ENCODE assay signal across 8 cellular contexts in the genomic region with DNA sequence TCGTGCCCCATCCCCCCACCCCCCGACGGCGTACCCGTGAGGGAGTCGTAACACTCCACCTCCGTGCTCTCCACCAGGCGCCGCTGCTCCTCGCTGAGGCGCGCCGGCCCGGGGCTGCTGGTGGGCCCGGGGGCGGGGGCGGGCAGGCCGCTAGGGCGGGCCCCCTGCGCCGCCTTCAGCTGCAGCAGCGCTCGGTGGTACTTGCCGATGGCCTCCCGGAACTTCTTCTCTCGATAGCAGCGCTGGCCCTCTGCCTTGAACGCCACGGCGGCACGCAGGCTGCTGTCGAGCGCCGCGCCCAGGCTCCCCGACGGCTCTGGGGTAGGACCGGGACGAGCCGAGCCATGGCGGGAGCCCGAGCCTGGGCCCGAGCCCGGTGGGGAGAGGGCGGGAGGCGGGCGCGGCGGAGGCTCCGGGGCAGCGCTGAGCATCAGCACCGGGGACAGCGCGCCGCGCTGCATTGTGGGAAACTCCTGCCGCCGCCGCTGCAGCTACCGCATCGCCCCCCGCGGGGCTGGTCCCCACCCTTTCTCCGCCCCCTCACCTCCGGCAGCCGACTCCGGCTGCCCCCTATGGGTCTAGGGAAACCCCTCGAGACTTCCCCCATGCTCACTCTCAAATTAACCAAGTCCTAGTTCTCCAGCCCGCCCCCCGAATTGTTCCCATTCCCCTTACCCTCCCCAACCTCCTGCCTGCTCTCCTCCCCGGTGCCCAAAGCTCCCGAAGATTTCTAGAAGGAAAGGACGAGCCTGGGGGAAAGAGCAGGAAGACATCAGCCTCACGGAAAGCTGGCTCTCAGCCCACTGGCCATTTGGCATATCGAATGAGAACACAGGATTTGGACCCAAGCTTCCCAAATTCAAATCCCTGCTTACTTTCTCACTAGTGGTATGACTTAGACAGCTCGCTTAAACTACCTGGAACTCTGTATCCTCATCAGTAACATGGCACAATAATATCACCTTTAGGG. TPM values are rescaled to one million over a fixed set of nuclear protein-coding genes. Genes with fewer than 3 reads are reported as not detected.
A peak's percentile ranks its signal among the peaks of the same experiment; 100 is the strongest.
DNase-seq lines count a peak whose midpoint lies in the region; ATAC-seq, FAIRE-seq and TF ChIP-seq lines count a peak whose summit lies in the region.

A gene (minus strand): TSS at position 464 of the 970 bp plus-strand sequence. CDS start 3 bp downstream, at position 461.

- H2AFZ ChIP-seq in SK-N-SH (ENCODE audit: low read depth) = no peak within 1 kb of the TSS

- H3K4me2 ChIP-seq in SK-N-SH = peak within 1 kb of the TSS; percentile 74

- no peak within 1 kb of the TSS for H3K4me3 Mint-ChIP-seq in nephron progenitor cell

- no peaks in the 10 kb centered on the region for H3K79me2 ChIP-seq in SK-N-SH (ENCODE audit: insufficient read depth)

- peaks cover 14% of the 10 kb centered on the region for H3F3A ChIP-seq in SK-N-SH (replicated peaks; ENCODE audit: insufficient read depth)

- peaks cover 6% of the 10 kb centered on the region for H3K9me3 Mint-ChIP-seq in nephron progenitor cell

- no peak for TF ChIP-seq RAD21 in SK-N-SH (IDR thresholded peaks at IDR 0.05; ENCODE audit: low read length)

- no peaks in the 10 kb centered on the region for H4K20me1 ChIP-seq in SK-N-SH (ENCODE audit: insufficient read depth)

- H3K4me1 ChIP-seq in SK-N-SH (ENCODE audit: control insufficient read depth in 1 of 2, insufficient read depth in 2 of 2, low read depth in 1 of 2, low read length in 1 of 2) (no peaks in the 10 kb centered on the region; a peak in 1 of 4 replicates), tibial artery (peaks cover 0 to 15% (median 0%) of the 10 kb centered on the region in 4 donors)

- CTCF ChIA-PET in SK-N-SH (lab: Yijun Ruan, JAX) = interaction anchor here (0.6 to 5.6 kb wide), 40 partner anchors 9 to 467 kb away, joined by 3 to 41 read pairs (median 4); a partner anchor contains a TSS

- TF ChIP-seq EP300 in SK-N-SH (IDR thresholded peaks at IDR 0.05; ENCODE audit: borderline replicate concordance in 1 of 2, low read depth in 1 of 2, low read length in 1 of 2) = no peak

- no peaks in the 10 kb centered on the region for H3K4me1 Mint-ChIP-seq in nephron progenitor cell

- H3K27me3 ChIP-seq in SK-N-SH (ENCODE audit: insufficient read depth) (no peaks in the 10 kb centered on the region), bronchial epithelial cell (ENCODE audit: control insufficient read depth, insufficient read depth, low read length) (peaks cover 15% of the 10 kb centered on the region), tibial artery (peaks cover 11 to 47% of the 10 kb centered on the region in 2 donors)

- no peaks in the 10 kb centered on the region for H3K9me2 ChIP-seq in SK-N-SH

- H3K36me3 Mint-ChIP-seq in nephron progenitor cell (ENCODE audit: low read depth) = peaks cover 9% of the 10 kb centered on the region

- intact Hi-C loops in tibial artery (cut with DNase I; ENCODE audit: low total_unique reads) = loop anchor here (2.0 kb wide), 1 partner anchor 79 kb away; no protein-coding TSS in a partner anchor

- ATAC-seq in HG02642 (IDR thresholded peaks at IDR 0.05; ENCODE audit: poor library complexity, unreplicated experiment) (no peak), GM21529 (IDR thresholded peaks at IDR 0.05; ENCODE audit: unreplicated experiment) (no peak), HG02763 (IDR thresholded peaks at IDR 0.05; ENCODE audit: unreplicated experiment) (no peak)

- H3K27ac ChIP-seq in SK-N-SH (ENCODE audit: low read depth in 2 of 2, low read length in 1 of 2) = peak within 1 kb of the TSS; percentile 58 to 61; a peak in 2 of 4 replicates
- no peak within 1 kb of the TSS for H3K27ac ChIP-seq in tibial artery

- peaks cover 86% of the 10 kb centered on the region for H3K27me3 Mint-ChIP-seq in nephron progenitor cell (ENCODE audit: low read depth, poor library complexity)

- H3K4me3 ChIP-seq in SK-N-SH (ENCODE audit: low read depth in 2 of 2, low read length in 1 of 2) = peak within 1 kb of the TSS; percentile 44; a peak in 3 of 4 replicates
- H3K4me3 ChIP-seq in bronchial epithelial cell (ENCODE audit: low read depth, low read length) = peak within 1 kb of the TSS; percentile 3
- no peak within 1 kb of the TSS for H3K4me3 ChIP-seq in tibial artery

- H3K27ac Mint-ChIP-seq in nephron progenitor cell = no peak within 1 kb of the TSS

- peak; percentile 74 for DNase-seq in GM03348 (ENCODE audit: low spot score)
- DNase-seq in SK-N-SH = peak; percentile 95
- no peak for DNase-seq in bronchial epithelial cell (ENCODE audit: low read depth)
- peak; percentile 80 for DNase-seq in nephron progenitor cell
- DNase-seq in tibial artery = no peak

- 8% methylated on average over 35 of the region's 76 CpGs for WGBS in SK-N-SH (ENCODE audit: low lambda C conversion rate)

- no peaks in the 10 kb centered on the region for H3K9me3 ChIP-seq in SK-N-SH
- no peaks in the 10 kb centered on the region for H3K9me3 ChIP-seq in tibial artery

- POLR2A ChIA-PET in SK-N-SH (lab: Yijun Ruan, JAX) = interaction anchor here (0.7 to 1.5 kb wide), 2 partner anchors 27 to 284 kb away, joined by 3 to 6 read pairs; a partner anchor contains a TSS

- no peak within 1 kb of the TSS for H3K9ac ChIP-seq in SK-N-SH

- TF ChIP-seq CTCF in SK-N-SH (IDR thresholded peaks at IDR 0.05) = no peak
- no peak for TF ChIP-seq CTCF in bronchial epithelial cell (IDR thresholded peaks at IDR 0.05; ENCODE audit: insufficient read depth, low read length, severe bottlenecking)
- TF ChIP-seq CTCF in nephron progenitor cell (IDR thresholded peaks at IDR 0.05) = no peak
- TF ChIP-seq CTCF in tibial artery (IDR thresholded peaks at IDR 0.05) = no peak

- no peak for FAIRE-seq in bronchial epithelial cell (lab: Jason Lieb, UNC)

- H3K36me3 ChIP-seq in SK-N-SH (replicated peaks in 1 of 2; ENCODE audit: control insufficient read depth in 1 of 2, insufficient read depth in 2 of 2, low read length in 1 of 2) (no peaks in the 10 kb centered on the region), bronchial epithelial cell (ENCODE audit: control insufficient read depth, insufficient read depth, low read length) (no peaks in the 10 kb centered on the region), tibial artery (peaks cover 0 to 9% (median 0%) of the 10 kb centered on the region in 3 donors)

TF ChIP-seq in SK-N-SH, 30 proteins besides CTCF, POLR2A, EP300 and RAD21:
- TF ChIP-seq, protein P1, sequence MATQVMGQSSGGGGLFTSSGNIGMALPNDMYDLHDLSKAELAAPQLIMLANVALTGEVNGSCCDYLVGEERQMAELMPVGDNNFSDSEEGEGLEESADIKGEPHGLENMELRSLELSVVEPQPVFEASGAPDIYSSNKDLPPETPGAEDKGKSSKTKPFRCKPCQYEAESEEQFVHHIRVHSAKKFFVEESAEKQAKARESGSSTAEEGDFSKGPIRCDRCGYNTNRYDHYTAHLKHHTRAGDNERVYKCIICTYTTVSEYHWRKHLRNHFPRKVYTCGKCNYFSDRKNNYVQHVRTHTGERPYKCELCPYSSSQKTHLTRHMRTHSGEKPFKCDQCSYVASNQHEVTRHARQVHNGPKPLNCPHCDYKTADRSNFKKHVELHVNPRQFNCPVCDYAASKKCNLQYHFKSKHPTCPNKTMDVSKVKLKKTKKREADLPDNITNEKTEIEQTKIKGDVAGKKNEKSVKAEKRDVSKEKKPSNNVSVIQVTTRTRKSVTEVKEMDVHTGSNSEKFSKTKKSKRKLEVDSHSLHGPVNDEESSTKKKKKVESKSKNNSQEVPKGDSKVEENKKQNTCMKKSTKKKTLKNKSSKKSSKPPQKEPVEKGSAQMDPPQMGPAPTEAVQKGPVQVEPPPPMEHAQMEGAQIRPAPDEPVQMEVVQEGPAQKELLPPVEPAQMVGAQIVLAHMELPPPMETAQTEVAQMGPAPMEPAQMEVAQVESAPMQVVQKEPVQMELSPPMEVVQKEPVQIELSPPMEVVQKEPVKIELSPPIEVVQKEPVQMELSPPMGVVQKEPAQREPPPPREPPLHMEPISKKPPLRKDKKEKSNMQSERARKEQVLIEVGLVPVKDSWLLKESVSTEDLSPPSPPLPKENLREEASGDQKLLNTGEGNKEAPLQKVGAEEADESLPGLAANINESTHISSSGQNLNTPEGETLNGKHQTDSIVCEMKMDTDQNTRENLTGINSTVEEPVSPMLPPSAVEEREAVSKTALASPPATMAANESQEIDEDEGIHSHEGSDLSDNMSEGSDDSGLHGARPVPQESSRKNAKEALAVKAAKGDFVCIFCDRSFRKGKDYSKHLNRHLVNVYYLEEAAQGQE (IDR thresholded peaks at IDR 0.05; ENCODE audit: low read depth, low read length) = peak; percentile 99
- TF ChIP-seq, protein P2, sequence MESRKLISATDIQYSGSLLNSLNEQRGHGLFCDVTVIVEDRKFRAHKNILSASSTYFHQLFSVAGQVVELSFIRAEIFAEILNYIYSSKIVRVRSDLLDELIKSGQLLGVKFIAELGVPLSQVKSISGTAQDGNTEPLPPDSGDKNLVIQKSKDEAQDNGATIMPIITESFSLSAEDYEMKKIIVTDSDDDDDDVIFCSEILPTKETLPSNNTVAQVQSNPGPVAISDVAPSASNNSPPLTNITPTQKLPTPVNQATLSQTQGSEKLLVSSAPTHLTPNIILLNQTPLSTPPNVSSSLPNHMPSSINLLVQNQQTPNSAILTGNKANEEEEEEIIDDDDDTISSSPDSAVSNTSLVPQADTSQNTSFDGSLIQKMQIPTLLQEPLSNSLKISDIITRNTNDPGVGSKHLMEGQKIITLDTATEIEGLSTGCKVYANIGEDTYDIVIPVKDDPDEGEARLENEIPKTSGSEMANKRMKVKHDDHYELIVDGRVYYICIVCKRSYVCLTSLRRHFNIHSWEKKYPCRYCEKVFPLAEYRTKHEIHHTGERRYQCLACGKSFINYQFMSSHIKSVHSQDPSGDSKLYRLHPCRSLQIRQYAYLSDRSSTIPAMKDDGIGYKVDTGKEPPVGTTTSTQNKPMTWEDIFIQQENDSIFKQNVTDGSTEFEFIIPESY (IDR thresholded peaks at IDR 0.05; ENCODE audit: borderline replicate concordance, low read depth) = no peak
- TF ChIP-seq RCOR1 (IDR thresholded peaks at IDR 0.05; ENCODE audit: low read length) = peak; percentile 81
TF ChIP-seq in SK-N-SH: peak in this region for 2.

RNA-seq across cellular contexts. Expression of the gene that starts here (rescaled TPM):
- 0.30 and 0.52 TPM in 2 replicates for polyA plus RNA-seq in SK-N-SH (2012; rRNA removed)
- polyA plus RNA-seq in SK-N-SH (2012; cell fraction: cytosol; rRNA removed) = 0.42 and 0.89 TPM in 2 replicates
- 1.5 and 3.5 TPM in 2 replicates for polyA plus RNA-seq in SK-N-SH (2012; cell fraction: nucleus; rRNA removed)
- not detected in 2 replicates for total RNA-seq in bronchial epithelial cell

Comparison
In these comparisons a context has a peak if more than half of its experiments do, and no peak if none do; other contexts are left out.
1. DNase-seq: peak in GM03348 (single experiment), SK-N-SH (single experiment) and nephron progenitor cell (single experiment); none in bronchial epithelial cell (single experiment) and tibial artery (0 of 2).
2. H3K27ac ChIP-seq: peak in SK-N-SH (2 of 2); none in tibial artery (0 of 2).
3. H3K4me3 ChIP-seq: peak in SK-N-SH (2 of 2) and bronchial epithelial cell (single experiment); none in tibial artery (0 of 2).